In genomic region chr10:50788951-50789904, GRCh38 we compare ENCODE assay signal across 9 cellular contexts. TPM values are rescaled to one million over a fixed set of nuclear protein-coding genes. Genes with fewer than 3 reads are reported as not detected.
DNase-seq lines count a peak whose midpoint lies in the region; ATAC-seq, FAIRE-seq and TF ChIP-seq lines count a peak whose summit lies in the region.
"Had no signal": no experiment of that assay in that cellular context is flagged by ENCODE, and none has a peak within 500 bp of the region (broad histone marks: within the 10 kb centered on the region; RNA-seq: fewer than 3 reads in every experiment).

No MANE protein-coding gene starts in this region.

- peak; percentile 49 for TF ChIP-seq CTCF in D721Med (IDR thresholded peaks at IDR 0.05; ENCODE audit: insufficient read depth, missing control alignments)
- TF ChIP-seq CTCF in astrocyte of the cerebellum (IDR thresholded peaks at IDR 0.05; ENCODE audit: low read depth, low read length, missing control alignments), result peak; percentile 61
- peak; percentile 74 for TF ChIP-seq CTCF in liver (IDR thresholded peaks at IDR 0.05; ENCODE audit: low read depth, low read length, missing input control)

- in situ Hi-C loops in astrocyte of the cerebellum (cut with HindIII; ENCODE audit: low sequenced_read_pairs), result no loop called here

- DNase-seq in D721Med (ENCODE audit: insufficient read length, low spot score) (no peak), astrocyte of the cerebellum (ENCODE audit: low read depth) (peak; percentile 57), DMS79 (lab: John Stamatoyannopoulos, UW) (no peak), NCI-H1436 treated with DMSO at 0.1 percent for 48 hours (lab: John Stamatoyannopoulos, UW) (no peak)

- peak; percentile 92 to 96 for TF ChIP-seq RAD21 in liver (IDR thresholded peaks at IDR 0.05)

- H3K4me3 ChIP-seq in astrocyte of the cerebellum (ENCODE audit: low read depth, low read length) (no peak overlapping the region), liver (ENCODE audit: low read depth in 1 of 3, low read length in 3 of 3) (no peak overlapping the region)
- H3K4me3 ChIP-seq: ascending aorta had no signal

- WGBS in liver, result 9% methylated on average over 1 of the region's 1 CpG

- peak; percentile 50 for ATAC-seq in HG03432 (IDR thresholded peaks at IDR 0.05; ENCODE audit: unreplicated experiment)
- ATAC-seq in GM21717 (IDR thresholded peaks at IDR 0.05; ENCODE audit: unreplicated experiment), result no peak
- ATAC-seq in GM21619 (IDR thresholded peaks at IDR 0.05; ENCODE audit: unreplicated experiment), result no peak

- no peak overlapping the region for H3K27ac ChIP-seq in liver (ENCODE audit: low read depth in 1 of 2, low read length in 2 of 2)
- H3K27ac ChIP-seq: ascending aorta had no signal

- H3K36me3 ChIP-seq in liver (ENCODE audit: control insufficient read depth in 4 of 4, insufficient read depth in 3 of 4, low read depth in 1 of 4, low read length in 3 of 4), result no peaks in the 10 kb centered on the region
- H3K36me3 ChIP-seq: ascending aorta had no signal

- peaks cover 0 to 12% (median 5%) of the 10 kb centered on the region in 4 donors for H3K4me1 ChIP-seq in liver (ENCODE audit: control insufficient read depth in 4 of 4, insufficient read depth in 4 of 4, low read length in 3 of 4)
- H3K4me1 ChIP-seq: ascending aorta had no signal

- H3K9me3 ChIP-seq in liver (ENCODE audit: control insufficient read depth in 4 of 4, low read length in 3 of 4), result no peaks in the 10 kb centered on the region
- H3K9me3 ChIP-seq: ascending aorta had no signal

- no peak overlapping the region for H3K9ac ChIP-seq in liver (ENCODE audit: low read depth in 1 of 2, low read length in 2 of 2)

- H3K27me3 ChIP-seq in liver (ENCODE audit: control insufficient read depth in 4 of 4, insufficient read depth in 4 of 4, low read length in 3 of 4), result no peaks in the 10 kb centered on the region
- H3K27me3 ChIP-seq: ascending aorta had no signal

- FAIRE-seq in D721Med (lab: Jason Lieb, UNC), result no peak

TF ChIP-seq in liver, 16 proteins besides CTCF, POLR2A, EP300 and RAD21:
- no peak for TF ChIP-seq EGR1 (IDR thresholded peaks at IDR 0.05; ENCODE audit: low read depth in 2 of 2)
- peak; percentile 48 to 54 for TF ChIP-seq RXRA (IDR thresholded peaks at IDR 0.05)
- TF ChIP-seq MAX (IDR thresholded peaks at IDR 0.05), result no peak
- TF ChIP-seq GABPA (IDR thresholded peaks at IDR 0.05 in 1 of 2, conservative IDR thresholded peaks at IDR 0.05 in 1 of 2), result no peak
- TF ChIP-seq NR2F2 (IDR thresholded peaks at IDR 0.05), result no peak
- TF ChIP-seq YY1 (IDR thresholded peaks at IDR 0.05), result no peak
- peak; percentile 38 to 60 for TF ChIP-seq HNF4A (conservative IDR thresholded peaks at IDR 0.05)
- no peak for TF ChIP-seq FOXA1 (IDR thresholded peaks at IDR 0.05)
- TF ChIP-seq ZBTB33 (IDR thresholded peaks at IDR 0.05), result no peak
- no peak for TF ChIP-seq SP1 (IDR thresholded peaks at IDR 0.05)

RNA-seq across cellular contexts. Expression of gene ASAH2B, which starts 49.5 kb away (rescaled TPM):
- total RNA-seq in liver, result 1 to 10 TPM; 1.5 to 6.4 TPM
- polyA plus RNA-seq in liver, result 1 to 10 TPM; 2.8 to 4.3 TPM
